Comparison of ENCODE assay signal across 1 cellular context in the genomic region with DNA sequence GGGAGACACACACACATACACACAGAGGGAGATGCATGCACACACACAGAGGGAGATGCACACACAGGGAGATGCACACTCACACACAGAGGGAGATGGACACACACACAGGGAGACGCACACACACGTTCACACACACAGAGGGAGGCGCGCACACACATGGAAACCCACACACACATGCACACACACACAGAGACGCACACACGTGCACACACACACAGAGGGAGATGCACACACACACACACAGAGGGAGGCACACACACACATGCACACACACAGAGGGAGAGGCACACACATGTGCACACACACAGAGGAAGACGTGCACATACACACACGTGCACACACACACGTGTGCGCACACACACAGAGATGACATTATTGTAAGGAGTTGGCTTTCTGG.
TF ChIP-seq lines count a peak whose summit lies in the region.

No MANE protein-coding gene starts in this region.

TF ChIP-seq in IMR-90, 13 proteins besides CTCF, POLR2A, EP300 and RAD21:
- TF ChIP-seq SMC3 (IDR thresholded peaks at IDR 0.05; ENCODE audit: low read depth, low read length) = no peak
- TF ChIP-seq RCOR1 (IDR thresholded peaks at IDR 0.05; ENCODE audit: insufficient replicate concordance, low read length) = no peak
- TF ChIP-seq, protein P1, sequence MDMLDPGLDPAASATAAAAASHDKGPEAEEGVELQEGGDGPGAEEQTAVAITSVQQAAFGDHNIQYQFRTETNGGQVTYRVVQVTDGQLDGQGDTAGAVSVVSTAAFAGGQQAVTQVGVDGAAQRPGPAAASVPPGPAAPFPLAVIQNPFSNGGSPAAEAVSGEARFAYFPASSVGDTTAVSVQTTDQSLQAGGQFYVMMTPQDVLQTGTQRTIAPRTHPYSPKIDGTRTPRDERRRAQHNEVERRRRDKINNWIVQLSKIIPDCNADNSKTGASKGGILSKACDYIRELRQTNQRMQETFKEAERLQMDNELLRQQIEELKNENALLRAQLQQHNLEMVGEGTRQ (IDR thresholded peaks at IDR 0.05; ENCODE audit: low read depth, low read length) = no peak
